In genomic region chr2:172409042-172409441, GRCh38 we compare ENCODE assay signal across 24 cellular contexts. TPM values are rescaled to one million over a fixed set of nuclear protein-coding genes. Genes with fewer than 3 reads are reported as not detected.
DNase-seq lines count a peak whose midpoint lies in the region; ATAC-seq, FAIRE-seq and TF ChIP-seq lines count a peak whose summit lies in the region.
"Had no signal": no experiment of that assay in that cellular context is flagged by ENCODE, and none has a peak within 500 bp of the region (broad histone marks: within the 10 kb centered on the region; RNA-seq: fewer than 3 reads in every experiment).

No MANE protein-coding gene starts in this region.

- H3K27me3 ChIP-seq in mammary epithelial cell (ENCODE audit: insufficient read depth, low read length) (no peaks in the 10 kb centered on the region), keratinocyte (ENCODE audit: control insufficient read depth, extremely low read depth, insufficient read depth, low read length) (no peaks in the 10 kb centered on the region)
- H3K27me3 ChIP-seq: esophagus muscularis mucosa, testis had no signal

- peak overlapping the region; percentile 87 for H3K9ac ChIP-seq in mammary epithelial cell (ENCODE audit: insufficient read depth, low read length)
- peak overlapping the region; percentile 74 for H3K9ac ChIP-seq in keratinocyte (ENCODE audit: control insufficient read depth, extremely low read depth, insufficient read depth, low read length)

- H3K27ac Mint-ChIP-seq in type B pancreatic cell: peak overlapping the region; percentile 60
- H3K27ac Mint-ChIP-seq: CD4-positive, alpha-beta T cell; IgD-negative memory B cell; natural killer cell; stimulated activated memory B cell treated with anti-CD40 and anti-IgM and Interleukin-4, amounts not matched to agents 10 μg/mL and 1 μg/mL and 100 μg/mL, for 72 hours had no signal

- H3K4me2 ChIP-seq in mammary epithelial cell (ENCODE audit: insufficient read depth, low read depth, low read length) (peak overlapping the region; percentile 39), keratinocyte (ENCODE audit: control insufficient read depth, extremely low read depth, insufficient read depth, low read depth, low read length) (peak overlapping the region; percentile 83)

- H3K27ac ChIP-seq in mammary epithelial cell (ENCODE audit: insufficient read depth, low read depth, low read length): peak overlapping the region; percentile 99
- H3K27ac ChIP-seq in keratinocyte (ENCODE audit: control insufficient read depth, insufficient read depth, low read length): peak overlapping the region; percentile 93
- H3K27ac ChIP-seq: 22Rv1, SK-N-MC, testis had no signal

- 0% methylated on average over 1 of the region's 1 CpG for WGBS in mammary epithelial cell (ENCODE audit: low coverage, missing lambda C conversion rate)

- no peaks in the 10 kb centered on the region for H3K9me1 ChIP-seq in keratinocyte (ENCODE audit: control insufficient read depth, extremely low read depth, insufficient read depth, low read length)

- peak; percentile 48 for DNase-seq in DMS79 treated with DMSO at 0.1 percent for 48 hours (lab: John Stamatoyannopoulos, UW)
- DNase-seq in DMS79 (lab: John Stamatoyannopoulos, UW): no peak
- peak; percentile 54 for DNase-seq in mammary epithelial cell
- DNase-seq in keratinocyte (ENCODE audit: low read depth, low spot score): no peak
- no peak for DNase-seq in type B pancreatic cell (ENCODE audit: extremely low spot score, unreplicated experiment)
- DNase-seq in ecto neural progenitor cell (ENCODE audit: low spot score): no peak
- no peak for DNase-seq in DMS114 treated with DMSO at 0.1 percent for 48 hours (lab: John Stamatoyannopoulos, UW; ENCODE audit: unreplicated experiment)
- DNase-seq: activated CD4-positive, alpha-beta T cell treated with anti-CD3 and anti-CD28 coated beads for 4 hours; activated CD8-positive, alpha-beta memory T cell treated with anti-CD3 and anti-CD28 coated beads for 24 hours; activated gamma-delta T cell; activated T-cell treated with anti-CD3 and anti-CD28 coated beads, Interleukin-2, amount 50 U/mL, for 1 hour; CD4-positive, alpha-beta T cell; cerebellar nuclear complex; glutamatergic neuron; natural killer cell; retina; T-helper 2 cell; testis had no signal

- dilution Hi-C loops in mammary epithelial cell (cut with HindIII; ENCODE audit: low sequenced_read_pairs) (no loop called here), keratinocyte (cut with MboI; ENCODE audit: extremely low pct_ligation_motif_present, low sequenced_read_pairs) (no loop called here)

- no peak for ATAC-seq in GM18870 (IDR thresholded peaks at IDR 0.05; ENCODE audit: unreplicated experiment)
- ATAC-seq: natural killer cell; stimulated activated memory B cell treated with anti-CD40 and anti-IgM and Interleukin-4, amounts not matched to agents 10 μg/mL and 1 μg/mL and 100 μg/mL, for 72 hours had no signal

- no peaks in the 10 kb centered on the region for H3K9me3 Mint-ChIP-seq in type B pancreatic cell
- H3K9me3 Mint-ChIP-seq: CD4-positive, alpha-beta T cell; natural killer cell had no signal

- no peaks in the 10 kb centered on the region for H3K36me3 Mint-ChIP-seq in type B pancreatic cell
- H3K36me3 Mint-ChIP-seq: IgD-negative memory B cell; natural killer cell; stimulated activated memory B cell treated with anti-CD40 and anti-IgM and Interleukin-4, amounts not matched to agents 10 μg/mL and 1 μg/mL and 100 μg/mL, for 72 hours had no signal

- CTCF ChIA-PET in mammary epithelial cell (lab: Charles Lee; ENCODE audit: low non-redundant PET): no interaction called here

- peaks cover 3% of the 10 kb centered on the region for H3K27me3 Mint-ChIP-seq in type B pancreatic cell

- FAIRE-seq in keratinocyte (lab: Jason Lieb, UNC): peak; percentile 29

- in situ Hi-C loops in mammary epithelial cell (cut with MboI; ENCODE audit: low sequenced_read_pairs in 2 of 2): no loop called here

- H3K4me1 Mint-ChIP-seq in type B pancreatic cell (ENCODE audit: unreplicated experiment): peaks cover 4% of the 10 kb centered on the region
- H3K4me1 Mint-ChIP-seq: IgD-negative memory B cell; natural killer cell; stimulated activated memory B cell treated with anti-CD40 and anti-IgM and Interleukin-4, amounts not matched to agents 10 μg/mL and 1 μg/mL and 100 μg/mL, for 72 hours had no signal

- no TSS peak for BruUV-seq in mammary epithelial cell (replicated peaks; lab: Mats Ljungman, UMichigan)

- H2AFZ ChIP-seq in mammary epithelial cell (ENCODE audit: low read depth, low read length) (peak overlapping the region; percentile 49), keratinocyte (ENCODE audit: control insufficient read depth, low read length) (no peak overlapping the region)

- H3K4me3 ChIP-seq in mammary epithelial cell (replicated peaks in 1 of 3; ENCODE audit: insufficient read depth in 1 of 3, low read depth in 2 of 3, low read length in 3 of 3) (peak overlapping the region in 2 of 3 experiments; percentile 4 to 21), keratinocyte (ENCODE audit: control insufficient read depth in 2 of 3, extremely low read depth in 1 of 3, insufficient read depth in 2 of 3, low read depth in 1 of 3, low read length in 3 of 3) (peak overlapping the region in 2 of 3 experiments; percentile 22 to 33)
- H3K4me3 ChIP-seq: esophagus muscularis mucosa, SK-N-MC, testis had no signal

- intact Hi-C loops in mammary epithelial cell (cut with micrococcal nuclease): loop anchor here (5.0 kb wide), 2 partner anchors 37 to 127 kb away; no protein-coding TSS in a partner anchor

- no peak for TF ChIP-seq CTCF in mammary epithelial cell (conservative IDR thresholded peaks at IDR 0.05 in 1 of 2, IDR thresholded peaks at IDR 0.05 in 1 of 2; ENCODE audit: extremely low read depth in 1 of 2, insufficient read depth in 1 of 2, low read depth in 1 of 2, low read length in 2 of 2)
- no peak for TF ChIP-seq CTCF in keratinocyte (optimal IDR thresholded peaks at IDR 0.05 in 1 of 3, IDR thresholded peaks at IDR 0.05 in 1 of 3, conservative IDR thresholded peaks at IDR 0.05 in 1 of 3; ENCODE audit: extremely low read depth in 1 of 3, insufficient read depth in 2 of 3, low read length in 3 of 3)
- no peak for TF ChIP-seq CTCF in type B pancreatic cell (conservative IDR thresholded peaks at IDR 0.05)

- H3K36me3 ChIP-seq in mammary epithelial cell (ENCODE audit: insufficient read depth, low read length): no peaks in the 10 kb centered on the region
- H3K36me3 ChIP-seq in keratinocyte (ENCODE audit: control insufficient read depth in 2 of 2, extremely low read depth in 1 of 2, insufficient read depth in 2 of 2, low read length in 2 of 2): no peaks in the 10 kb centered on the region
- H3K36me3 ChIP-seq: esophagus muscularis mucosa had no signal

- no peaks in the 10 kb centered on the region for H3K9me3 ChIP-seq in mammary epithelial cell (replicated peaks; ENCODE audit: insufficient read depth, low read length)
- no peaks in the 10 kb centered on the region for H3K9me3 ChIP-seq in keratinocyte (ENCODE audit: control insufficient read depth, low read depth, low read length)
- H3K9me3 ChIP-seq: esophagus muscularis mucosa, testis had no signal

- H3K4me1 ChIP-seq in mammary epithelial cell (ENCODE audit: insufficient read depth, low read length) (peaks cover 56% of the 10 kb centered on the region), keratinocyte (ENCODE audit: control insufficient read depth, extremely low read depth, insufficient read depth, low read length) (peaks cover 38% of the 10 kb centered on the region)

- H3K4me3 Mint-ChIP-seq in type B pancreatic cell: no peak overlapping the region
- H3K4me3 Mint-ChIP-seq: CD4-positive, alpha-beta T cell; IgD-negative memory B cell; natural killer cell; stimulated activated memory B cell treated with anti-CD40 and anti-IgM and Interleukin-4, amounts not matched to agents 10 μg/mL and 1 μg/mL and 100 μg/mL, for 72 hours had no signal

- H3K79me2 ChIP-seq in mammary epithelial cell (ENCODE audit: insufficient read depth, low read length): no peaks in the 10 kb centered on the region
- H3K79me2 ChIP-seq in keratinocyte (ENCODE audit: control insufficient read depth, insufficient read depth, low read length): no peaks in the 10 kb centered on the region

- H4K20me1 ChIP-seq in mammary epithelial cell (ENCODE audit: insufficient read depth, low read length): no peaks in the 10 kb centered on the region
- no peaks in the 10 kb centered on the region for H4K20me1 ChIP-seq in keratinocyte (ENCODE audit: control insufficient read depth, extremely low read depth, insufficient read depth, low read length)

RNA-seq across cellular contexts. Expression of gene ITGA6, which starts 18.3 kb away (rescaled TPM):
- 100 to 1,000 TPM; 562 to 887 TPM for total RNA-seq in mammary epithelial cell
- 134 TPM for polyA plus RNA-seq in mammary epithelial cell
- 741 TPM for polyA minus RNA-seq in mammary epithelial cell
- polyA plus RNA-seq in keratinocyte: 258 to 441 TPM (median 273 TPM) in 3 replicates
- 360 TPM for polyA plus RNA-seq in keratinocyte (2011; ENCODE audit: low read depth)
- polyA plus RNA-seq in keratinocyte (2011; cell fraction: cytosol; rRNA removed): 148 and 205 TPM in 2 replicates
- 661 and 820 TPM in 2 replicates for polyA plus RNA-seq in keratinocyte (2011; cell fraction: nucleus; rRNA removed)
- 169 and 660 TPM in 2 replicates for polyA plus RNA-seq in keratinocyte (2012; ENCODE audit: low replicate concordance)
- polyA minus RNA-seq in keratinocyte: 374 to 691 TPM (median 492 TPM) in 3 replicates
- 252 TPM for polyA minus RNA-seq in keratinocyte (2011; cell fraction: cytosol; rRNA and poly(A)+ RNA removed)
- polyA minus RNA-seq in keratinocyte (2011; cell fraction: nucleus; rRNA and poly(A)+ RNA removed): 750 and 1,558 TPM in 2 replicates
- 26.1 and 38.7 TPM in 2 replicates for total RNA-seq in type B pancreatic cell (ENCODE audit: low replicate concordance)

Comparison
In these comparisons a context has a peak if more than half of its experiments do, and no peak if none do; other contexts are left out.
1. DNase-seq: peak in DMS79 treated with DMSO at 0.1 percent for 48 hours (single experiment) and mammary epithelial cell (single experiment); none in DMS79 (single experiment), keratinocyte (single experiment), type B pancreatic cell (single experiment), ecto neural progenitor cell (single experiment) and DMS114 treated with DMSO at 0.1 percent for 48 hours (single experiment).
2. RNA of gene ITGA6, which starts 18.3 kb away (total RNA-seq): 562 to 887 TPM in mammary epithelial cell; 26.1 to 38.7 TPM in type B pancreatic cell; every median in the first group is over 10 times any median in the second.